ENCODE assay signal across 1 cellular context in the genomic region with DNA sequence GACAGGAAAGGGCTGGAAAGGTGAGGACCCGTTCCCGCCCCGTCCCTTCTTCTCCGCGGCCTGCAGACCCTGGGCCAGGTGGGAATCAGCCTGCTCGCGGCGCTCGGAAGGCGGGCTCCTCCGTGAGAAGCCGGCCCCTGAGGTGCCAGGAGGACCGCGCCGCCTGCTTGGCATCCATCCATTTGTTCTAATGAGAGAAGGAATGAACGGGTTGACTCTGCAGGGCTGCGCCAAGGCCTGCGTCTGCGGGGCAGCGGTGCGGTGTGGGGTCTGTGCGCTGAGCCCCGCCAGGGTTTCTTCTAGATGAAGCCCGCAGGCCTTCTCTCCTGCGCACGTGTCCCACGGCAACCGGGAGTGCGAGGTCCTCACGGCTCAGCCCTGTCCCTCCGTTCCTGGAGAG.
TF ChIP-seq lines count a peak whose summit lies in the region.

No MANE protein-coding gene starts in this region.

TF ChIP-seq in GM23338, 12 proteins besides CTCF, POLR2A, EP300 and RAD21 (continued from another document):
- TF ChIP-seq, protein P1, sequence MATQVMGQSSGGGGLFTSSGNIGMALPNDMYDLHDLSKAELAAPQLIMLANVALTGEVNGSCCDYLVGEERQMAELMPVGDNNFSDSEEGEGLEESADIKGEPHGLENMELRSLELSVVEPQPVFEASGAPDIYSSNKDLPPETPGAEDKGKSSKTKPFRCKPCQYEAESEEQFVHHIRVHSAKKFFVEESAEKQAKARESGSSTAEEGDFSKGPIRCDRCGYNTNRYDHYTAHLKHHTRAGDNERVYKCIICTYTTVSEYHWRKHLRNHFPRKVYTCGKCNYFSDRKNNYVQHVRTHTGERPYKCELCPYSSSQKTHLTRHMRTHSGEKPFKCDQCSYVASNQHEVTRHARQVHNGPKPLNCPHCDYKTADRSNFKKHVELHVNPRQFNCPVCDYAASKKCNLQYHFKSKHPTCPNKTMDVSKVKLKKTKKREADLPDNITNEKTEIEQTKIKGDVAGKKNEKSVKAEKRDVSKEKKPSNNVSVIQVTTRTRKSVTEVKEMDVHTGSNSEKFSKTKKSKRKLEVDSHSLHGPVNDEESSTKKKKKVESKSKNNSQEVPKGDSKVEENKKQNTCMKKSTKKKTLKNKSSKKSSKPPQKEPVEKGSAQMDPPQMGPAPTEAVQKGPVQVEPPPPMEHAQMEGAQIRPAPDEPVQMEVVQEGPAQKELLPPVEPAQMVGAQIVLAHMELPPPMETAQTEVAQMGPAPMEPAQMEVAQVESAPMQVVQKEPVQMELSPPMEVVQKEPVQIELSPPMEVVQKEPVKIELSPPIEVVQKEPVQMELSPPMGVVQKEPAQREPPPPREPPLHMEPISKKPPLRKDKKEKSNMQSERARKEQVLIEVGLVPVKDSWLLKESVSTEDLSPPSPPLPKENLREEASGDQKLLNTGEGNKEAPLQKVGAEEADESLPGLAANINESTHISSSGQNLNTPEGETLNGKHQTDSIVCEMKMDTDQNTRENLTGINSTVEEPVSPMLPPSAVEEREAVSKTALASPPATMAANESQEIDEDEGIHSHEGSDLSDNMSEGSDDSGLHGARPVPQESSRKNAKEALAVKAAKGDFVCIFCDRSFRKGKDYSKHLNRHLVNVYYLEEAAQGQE (IDR thresholded peaks at IDR 0.05; ENCODE audit: unreplicated experiment), result no peak
- TF ChIP-seq STAT1 (IDR thresholded peaks at IDR 0.05; ENCODE audit: unreplicated experiment), result no peak
- TF ChIP-seq NANOG (IDR thresholded peaks at IDR 0.05; ENCODE audit: borderline replicate concordance), result no peak
- TF ChIP-seq EZH2 (IDR thresholded peaks at IDR 0.05; ENCODE audit: low read depth, unreplicated experiment), result no peak
- TF ChIP-seq EZH2phosphoT487 (IDR thresholded peaks at IDR 0.05; ENCODE audit: unreplicated experiment), result no peak
- TF ChIP-seq POLR2AphosphoS5 (IDR thresholded peaks at IDR 0.05; ENCODE audit: low read depth), result no peak
